10 cellular contexts compared by ENCODE assay signal in the genomic region with DNA sequence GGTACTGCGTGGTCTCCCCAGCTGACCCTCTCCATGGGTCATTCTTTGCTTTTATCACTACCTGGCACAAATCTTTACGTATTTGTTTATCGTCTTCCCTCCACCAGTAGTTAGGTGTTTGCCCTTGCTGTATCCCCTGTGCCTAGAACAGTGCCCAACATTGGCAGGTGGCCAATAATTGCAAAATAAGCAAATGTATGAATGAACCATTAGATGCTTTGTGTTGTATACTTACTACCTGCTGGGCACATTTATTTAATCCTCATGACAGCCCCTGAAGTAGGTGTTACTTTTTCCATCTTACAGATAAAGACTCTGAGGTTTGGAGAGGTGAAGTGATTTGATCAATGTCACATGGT. TPM values are rescaled to one million over a fixed set of nuclear protein-coding genes. Genes with fewer than 3 reads are reported as not detected.
DNase-seq lines count a peak whose midpoint lies in the region; TF ChIP-seq lines count a peak whose summit lies in the region.
"Had no signal": no experiment of that assay in that cellular context is flagged by ENCODE, and none has a peak within 500 bp of the region (broad histone marks: within the 10 kb centered on the region; RNA-seq: fewer than 3 reads in every experiment).

No MANE protein-coding gene starts in this region.

- H3K4me1 ChIP-seq in osteoblast (ENCODE audit: insufficient read depth, low read length) (peaks cover 48% of the 10 kb centered on the region), mesendoderm (ENCODE audit: control insufficient read depth, low read depth, low read length) (peaks cover 15% of the 10 kb centered on the region)

- no peak overlapping the region for H3K56ac ChIP-seq in mesendoderm (ENCODE audit: low read length)

- H2AK5ac ChIP-seq in mesendoderm (ENCODE audit: low read length): no peak overlapping the region

- H2AFZ ChIP-seq in osteoblast (ENCODE audit: low read length): no peak overlapping the region

- peaks cover 14% of the 10 kb centered on the region for H4K20me1 ChIP-seq in osteoblast (ENCODE audit: insufficient read depth, low read length)

- no peak overlapping the region for H2BK120ac ChIP-seq in mesendoderm (ENCODE audit: low read depth, low read length)

- H3K79me2 ChIP-seq in osteoblast (ENCODE audit: insufficient read depth, low read length) (peaks cover 29% of the 10 kb centered on the region), mesendoderm (ENCODE audit: control insufficient read depth, insufficient read depth, low read length) (peaks cover 2% of the 10 kb centered on the region)

- H3K36me3 ChIP-seq in osteoblast (ENCODE audit: insufficient read depth, low read length) (no peaks in the 10 kb centered on the region), mesendoderm (ENCODE audit: control insufficient read depth, insufficient read depth, low read length) (no peaks in the 10 kb centered on the region)

- no peak overlapping the region for H3K4ac ChIP-seq in mesendoderm (ENCODE audit: low read depth, low read length)

- no peak overlapping the region for H2BK5ac ChIP-seq in mesendoderm (ENCODE audit: low read length)

- peak overlapping the region; percentile 84 for H3K27ac ChIP-seq in osteoblast (ENCODE audit: low read depth, low read length)
- no peak overlapping the region for H3K27ac ChIP-seq in mesendoderm (ENCODE audit: low read depth, low read length)

- DNase-seq in Calu3: no peak
- DNase-seq in NCI-H345 treated with DMSO at 0.1 percent for 48 hours (lab: John Stamatoyannopoulos, UW; ENCODE audit: unreplicated experiment): peak; percentile 8
- DNase-seq in MCF 10A (ENCODE audit: unreplicated experiment): no peak
- no peak for DNase-seq in osteoblast (ENCODE audit: insufficient read length, low spot score, missing footprints)
- DNase-seq in mesendoderm: no peak
- DNase-seq in NCI-H510A (lab: John Stamatoyannopoulos, UW): no peak
- no peak for DNase-seq in HK-2 (ENCODE audit: unreplicated experiment)
- no peak for DNase-seq in NCI-H524 treated with DMSO at 0.1 percent for 48 hours (lab: John Stamatoyannopoulos, UW)
- DNase-seq: kidney glomerular epithelial cell had no signal

- peak overlapping the region; percentile 87 for H3K4me3 Mint-ChIP-seq in Calu3 (ENCODE audit: low read depth, unreplicated experiment)
- peak overlapping the region; percentile 86 for H3K4me3 Mint-ChIP-seq in MCF 10A (ENCODE audit: unreplicated experiment)

- no peak overlapping the region for H2BK15ac ChIP-seq in mesendoderm (replicated peaks; ENCODE audit: low read depth)

- H3K27me3 ChIP-seq in osteoblast (ENCODE audit: insufficient read depth, low read length) (no peaks in the 10 kb centered on the region), mesendoderm (ENCODE audit: insufficient read depth, low read length, poor library complexity) (no peaks in the 10 kb centered on the region)

- H3K4me3 ChIP-seq in osteoblast (ENCODE audit: insufficient read depth, low read length): no peak overlapping the region
- no peak overlapping the region for H3K4me3 ChIP-seq in mesendoderm (ENCODE audit: low read length)

- H3K36me3 Mint-ChIP-seq in Calu3 (ENCODE audit: insufficient read depth, unreplicated experiment) (peaks cover 50% of the 10 kb centered on the region), MCF 10A (ENCODE audit: insufficient read depth, unreplicated experiment) (no peaks in the 10 kb centered on the region)

- no peak overlapping the region for H3K9ac ChIP-seq in mesendoderm (ENCODE audit: low read length)

- TF ChIP-seq CTCF in Calu3 (IDR thresholded peaks at IDR 0.05; ENCODE audit: unreplicated experiment): no peak
- no peak for TF ChIP-seq CTCF in MCF 10A (IDR thresholded peaks at IDR 0.05; ENCODE audit: unreplicated experiment)
- no peak for TF ChIP-seq CTCF in osteoblast (IDR thresholded peaks at IDR 0.05; ENCODE audit: extremely low read depth, low read depth, low read length)

- no peaks in the 10 kb centered on the region for H3K9me3 ChIP-seq in osteoblast (ENCODE audit: low read depth, low read length)

- no peak overlapping the region for H4K5ac ChIP-seq in mesendoderm (ENCODE audit: low read length)

- CTCF ChIA-PET in Calu3 (lab: Charles Lee): interaction anchor here (0.5 to 1.2 kb wide), 5 partner anchors 8 to 98 kb away, joined by 4 to 6 read pairs (median 4); no protein-coding TSS in a partner anchor
- CTCF ChIA-PET in MCF 10A (lab: Yijun Ruan, JAX): interaction anchor here (1.1 to 13.6 kb wide), 5 partner anchors 9 to 98 kb away, joined by 3 to 175 read pairs (median 8); a partner anchor contains a TSS

- BruUV-seq in Calu3 (replicated peaks; lab: Mats Ljungman, UMichigan): no TSS peak
- BruUV-seq in MCF 10A (replicated peaks; lab: Mats Ljungman, UMichigan): no TSS peak

- no peak overlapping the region for H3K4me2 ChIP-seq in osteoblast (ENCODE audit: insufficient read depth, low read length)
- H3K4me2 ChIP-seq in mesendoderm (ENCODE audit: low read length): no peak overlapping the region

- no peaks in the 10 kb centered on the region for H3K27me3 Mint-ChIP-seq in Calu3 (ENCODE audit: unreplicated experiment)
- no peaks in the 10 kb centered on the region for H3K27me3 Mint-ChIP-seq in MCF 10A (ENCODE audit: insufficient read depth, unreplicated experiment)

- H3K9me3 Mint-ChIP-seq in Calu3 (ENCODE audit: low read depth, unreplicated experiment) (no peaks in the 10 kb centered on the region), MCF 10A (ENCODE audit: unreplicated experiment) (no peaks in the 10 kb centered on the region)

- H4K8ac ChIP-seq in mesendoderm (ENCODE audit: low read depth, low read length): no peak overlapping the region

- intact Hi-C loops in Calu3 (cut with micrococcal nuclease; ENCODE audit: unreplicated experiment) (no loop called here), MCF 10A (cut with micrococcal nuclease) (no loop called here)

- POLR2A ChIA-PET in MCF 10A (lab: Yijun Ruan, JAX): interaction anchor here (0.9 to 6.1 kb wide), 7 partner anchors 8 to 249 kb away, joined by 3 to 120 read pairs (median 5); a partner anchor contains a TSS

- peaks cover 4% of the 10 kb centered on the region for H3K79me1 ChIP-seq in mesendoderm (ENCODE audit: low read length)

- no peak overlapping the region for H3K18ac ChIP-seq in mesendoderm (ENCODE audit: low read length)

- H3K27ac Mint-ChIP-seq in Calu3 (ENCODE audit: unreplicated experiment): peak overlapping the region; percentile 89
- H3K27ac Mint-ChIP-seq in MCF 10A (ENCODE audit: low read depth, unreplicated experiment): peak overlapping the region; percentile 87

- WGBS in mesendoderm (ENCODE audit: extremely low coverage, insufficient coverage, low lambda C conversion rate): no CpG with 5 or more reads among the region's 3 CpGs

- H3K4me1 Mint-ChIP-seq in Calu3 (ENCODE audit: low read depth, unreplicated experiment): peaks cover 22% of the 10 kb centered on the region
- H3K4me1 Mint-ChIP-seq in MCF 10A (ENCODE audit: insufficient read depth, unreplicated experiment): peaks cover 35% of the 10 kb centered on the region

- no peak overlapping the region for H3K23ac ChIP-seq in mesendoderm (ENCODE audit: low read length)

RNA-seq across cellular contexts. Expression of a gene that starts 1.9 kb away (rescaled TPM):
- total RNA-seq in Calu3 (2022) (48.1 and 49.1 TPM in 2 replicates), MCF 10A (2022) (30.5 and 47.0 TPM in 2 replicates), osteoblast (115 and 138 TPM in 2 replicates)
- 29.5 TPM for polyA plus RNA-seq in mesendoderm (2013, experiment 1 of 2)
- polyA plus RNA-seq in mesendoderm (2013, experiment 2 of 2): 29.7 TPM

RNA-seq across cellular contexts. Expression of a gene that starts 4.7 kb away (rescaled TPM):
- 6.5 and 7.1 TPM in 2 replicates for total RNA-seq in Calu3 (2022)
- 10.4 and 14.0 TPM in 2 replicates for total RNA-seq in MCF 10A (2022)
- 23.9 and 28.2 TPM in 2 replicates for total RNA-seq in osteoblast
- polyA plus RNA-seq in mesendoderm (2013, experiment 1 of 2): 2.1 TPM
- 1.8 TPM for polyA plus RNA-seq in mesendoderm (2013, experiment 2 of 2)

RNA-seq across cellular contexts. Expression of a gene that starts 15.4 kb away (rescaled TPM):
- 0.14 and 0.27 TPM in 2 replicates for total RNA-seq in Calu3 (2022)
- not detected in 2 replicates for total RNA-seq in MCF 10A (2022)
- not detected in 2 replicates for total RNA-seq in osteoblast
- polyA plus RNA-seq in mesendoderm (2013, experiment 1 of 2): not detected
- 0.01 TPM for polyA plus RNA-seq in mesendoderm (2013, experiment 2 of 2)
- total RNA-seq: endothelial cell of umbilical vein had no signal
- polyA plus RNA-seq: endothelial cell of umbilical vein had no signal

RNA-seq across cellular contexts. Expression of a gene that starts 37.6 kb away (rescaled TPM):
- total RNA-seq in Calu3 (2022): 55.4 and 59.7 TPM in 2 replicates
- 60.7 and 62.5 TPM in 2 replicates for total RNA-seq in MCF 10A (2022)
- 54.2 and 58.3 TPM in 2 replicates for total RNA-seq in osteoblast
- 39.2 TPM for polyA plus RNA-seq in mesendoderm (2013, experiment 1 of 2)
- 38.6 TPM for polyA plus RNA-seq in mesendoderm (2013, experiment 2 of 2)

RNA-seq across cellular contexts. Expression of a gene that starts 42.9 kb away (rescaled TPM):
- 80.2 and 81.7 TPM in 2 replicates for total RNA-seq in Calu3 (2022)
- 29.2 and 35.7 TPM in 2 replicates for total RNA-seq in MCF 10A (2022)
- 35.4 and 39.1 TPM in 2 replicates for total RNA-seq in osteoblast
- polyA plus RNA-seq in mesendoderm (2013, experiment 1 of 2): 27.9 TPM
- polyA plus RNA-seq in mesendoderm (2013, experiment 2 of 2): 28.4 TPM
